13 cellular contexts compared by ENCODE assay signal in genomic region chr3:157120071-157120892, GRCh38. TPM values are rescaled to one million over a fixed set of nuclear protein-coding genes. Genes with fewer than 3 reads are reported as not detected.
DNase-seq lines count a peak whose midpoint lies in the region; ATAC-seq and TF ChIP-seq lines count a peak whose summit lies in the region.
"Had no signal": no experiment of that assay in that cellular context is flagged by ENCODE, and none has a peak within 500 bp of the region (broad histone marks: within the 10 kb centered on the region; RNA-seq: fewer than 3 reads in every experiment).

No MANE protein-coding gene starts in this region.

- CTCF ChIA-PET in activated CD8-positive, alpha-beta memory T cell treated with anti-CD3 and anti-CD28 coated beads, Interleukin-2, amount 10 ng/mL, durations not matched to agents 7 days and 5 days (lab: Charles Lee) = interaction anchor here (1.0 to 19.3 kb wide), 3 partner anchors 11 to 34 kb away, joined by 4 to 332 read pairs (median 13); no protein-coding TSS in a partner anchor
- CTCF ChIA-PET in activated naive CD4-positive, alpha-beta T cell treated with anti-CD3 and anti-CD28 coated beads, Interleukin-2, amount 10 ng/mL, durations not matched to agents 7 days and 5 days (lab: Charles Lee) = interaction anchor here (1.3 kb wide), 1 partner anchor 38 kb away, joined by 3 read pairs; no protein-coding TSS in a partner anchor

- TF ChIP-seq POLR2A in body of pancreas (IDR thresholded peaks at IDR 0.05) = peak in 2 of 3 donors; percentile 62 to 66

- H3K4ac ChIP-seq in mesendoderm (ENCODE audit: low read depth, low read length) = no peak overlapping the region

- H3K79me1 ChIP-seq in mesendoderm (ENCODE audit: low read length) = no peaks in the 10 kb centered on the region

- no peak overlapping the region for H3K18ac ChIP-seq in mesendoderm (ENCODE audit: low read length)

- TF ChIP-seq CTCF in body of pancreas (IDR thresholded peaks at IDR 0.05) = peak in 4 of 7 experiments; percentile 23 to 43 (median 34)

- peaks cover 30% of the 10 kb centered on the region for H3K4me1 Mint-ChIP-seq in activated CD8-positive, alpha-beta memory T cell treated with anti-CD3 and anti-CD28 coated beads, Interleukin-2, amount 10 ng/mL, durations not matched to agents 7 days and 5 days
- H3K4me1 Mint-ChIP-seq in activated naive CD4-positive, alpha-beta T cell treated with anti-CD3 and anti-CD28 coated beads, Interleukin-2, amount 10 ng/mL, durations not matched to agents 7 days and 5 days = peaks cover 15% of the 10 kb centered on the region

- peak overlapping the region; percentile 68 for H3K27ac Mint-ChIP-seq in activated CD8-positive, alpha-beta memory T cell treated with anti-CD3 and anti-CD28 coated beads, Interleukin-2, amount 10 ng/mL, durations not matched to agents 7 days and 5 days
- H3K27ac Mint-ChIP-seq in activated naive CD4-positive, alpha-beta T cell treated with anti-CD3 and anti-CD28 coated beads, Interleukin-2, amount 10 ng/mL, durations not matched to agents 7 days and 5 days = no peak overlapping the region

- no peaks in the 10 kb centered on the region for H3K9me3 Mint-ChIP-seq in activated CD8-positive, alpha-beta memory T cell treated with anti-CD3 and anti-CD28 coated beads, Interleukin-2, amount 10 ng/mL, durations not matched to agents 7 days and 5 days (ENCODE audit: low read depth)
- peaks cover 7% of the 10 kb centered on the region for H3K9me3 Mint-ChIP-seq in activated naive CD4-positive, alpha-beta T cell treated with anti-CD3 and anti-CD28 coated beads, Interleukin-2, amount 10 ng/mL, durations not matched to agents 7 days and 5 days

- H3K4me1 ChIP-seq in body of pancreas (peaks cover 64% of the 10 kb centered on the region), mesendoderm (ENCODE audit: control insufficient read depth, low read depth, low read length) (no peaks in the 10 kb centered on the region)

- H4K8ac ChIP-seq in mesendoderm (ENCODE audit: low read depth, low read length) = no peak overlapping the region

- no peak overlapping the region for H2BK5ac ChIP-seq in mesendoderm (ENCODE audit: low read length)

- H3K36me3 Mint-ChIP-seq in activated CD8-positive, alpha-beta memory T cell treated with anti-CD3 and anti-CD28 coated beads, Interleukin-2, amount 10 ng/mL, durations not matched to agents 7 days and 5 days = peaks cover 13% of the 10 kb centered on the region
- peaks cover 8% of the 10 kb centered on the region for H3K36me3 Mint-ChIP-seq in activated naive CD4-positive, alpha-beta T cell treated with anti-CD3 and anti-CD28 coated beads, Interleukin-2, amount 10 ng/mL, durations not matched to agents 7 days and 5 days

- intact Hi-C loops in body of pancreas (cut with DNase I) = no loop called here

- no peak for DNase-seq in activated CD8-positive, alpha-beta memory T cell treated with anti-CD3 and anti-CD28 coated beads, Interleukin-2, amount 10 ng/mL, durations not matched to agents 7 days and 5 days
- DNase-seq in activated CD8-positive, alpha-beta memory T cell treated with anti-CD3 and anti-CD28 coated beads, Interleukin-2, amount 50 U/mL, for 48 hours = no peak
- DNase-seq in body of pancreas (peak; percentile 72 to 88 (median 78)), mesendoderm (no peak)
- DNase-seq in activated naive CD4-positive, alpha-beta T cell treated with anti-CD3 and anti-CD28 coated beads, Interleukin-2, amount 10 ng/mL, durations not matched to agents 7 days and 5 days = no peak
- DNase-seq in activated CD4-positive, alpha-beta T cell treated with anti-CD3 and anti-CD28 coated beads for 4 hours = no peak
- DNase-seq: activated CD4-positive, alpha-beta T cell treated with anti-CD3 and anti-CD28 coated beads, Interleukin-2, amount 50 U/mL, for 48 hours; glutamatergic neuron; NCI-H1105 treated with DMSO at 0.1 percent for 48 hours; T-helper 9 cell had no signal

- H3K36me3 ChIP-seq in body of pancreas (replicated peaks in 1 of 2; ENCODE audit: insufficient read depth in 1 of 2, low read depth in 2 of 2) = no peaks in the 10 kb centered on the region
- no peaks in the 10 kb centered on the region for H3K36me3 ChIP-seq in mesendoderm (ENCODE audit: control insufficient read depth, insufficient read depth, low read length)

- no peaks in the 10 kb centered on the region for H3K27me3 ChIP-seq in body of pancreas
- no peaks in the 10 kb centered on the region for H3K27me3 ChIP-seq in mesendoderm (ENCODE audit: insufficient read depth, low read length, poor library complexity)

- no peak overlapping the region for H3K23ac ChIP-seq in mesendoderm (ENCODE audit: low read length)

- no peaks in the 10 kb centered on the region for H3K9me3 ChIP-seq in body of pancreas

- no peaks in the 10 kb centered on the region for H3K79me2 ChIP-seq in mesendoderm (ENCODE audit: control insufficient read depth, insufficient read depth, low read length)

- no peak overlapping the region for H2AK5ac ChIP-seq in mesendoderm (ENCODE audit: low read length)

- H3K56ac ChIP-seq in mesendoderm (ENCODE audit: low read length) = peak overlapping the region; percentile 12

- WGBS in body of pancreas, 2 donors = 18 to 41% methylated on average over 45 to 52 of the region's 56 CpGs
- WGBS in mesendoderm (ENCODE audit: extremely low coverage, insufficient coverage, low lambda C conversion rate) = no CpG with 5 or more reads among the region's 56 CpGs

- no peak overlapping the region for H4K5ac ChIP-seq in mesendoderm (ENCODE audit: low read length)

- H3K4me2 ChIP-seq in mesendoderm (ENCODE audit: low read length) = no peak overlapping the region
- H3K4me2 ChIP-seq: smooth muscle cell had no signal

- no peaks in the 10 kb centered on the region for H3K27me3 Mint-ChIP-seq in activated CD8-positive, alpha-beta memory T cell treated with anti-CD3 and anti-CD28 coated beads, Interleukin-2, amount 10 ng/mL, durations not matched to agents 7 days and 5 days
- H3K27me3 Mint-ChIP-seq in activated naive CD4-positive, alpha-beta T cell treated with anti-CD3 and anti-CD28 coated beads, Interleukin-2, amount 10 ng/mL, durations not matched to agents 7 days and 5 days = peaks cover 8% of the 10 kb centered on the region

- ATAC-seq in activated CD8-positive, alpha-beta memory T cell treated with anti-CD3 and anti-CD28 coated beads, Interleukin-2, amount 10 ng/mL, durations not matched to agents 7 days and 5 days = no peak
- ATAC-seq in body of pancreas = peak; percentile 90
- ATAC-seq in GM18868 (IDR thresholded peaks at IDR 0.05; ENCODE audit: unreplicated experiment) = no peak
- no peak for ATAC-seq in HG02763 (IDR thresholded peaks at IDR 0.05; ENCODE audit: unreplicated experiment)

- no peak overlapping the region for H3K4me3 ChIP-seq in body of pancreas
- no peak overlapping the region for H3K4me3 ChIP-seq in mesendoderm (ENCODE audit: low read length)
- H3K4me3 ChIP-seq: smooth muscle cell had no signal

- no peak overlapping the region for H2BK15ac ChIP-seq in mesendoderm (replicated peaks; ENCODE audit: low read depth)

- H3K4me3 Mint-ChIP-seq in activated CD8-positive, alpha-beta memory T cell treated with anti-CD3 and anti-CD28 coated beads, Interleukin-2, amount 10 ng/mL, durations not matched to agents 7 days and 5 days = no peak overlapping the region
- no peak overlapping the region for H3K4me3 Mint-ChIP-seq in activated naive CD4-positive, alpha-beta T cell treated with anti-CD3 and anti-CD28 coated beads, Interleukin-2, amount 10 ng/mL, durations not matched to agents 7 days and 5 days

- peak overlapping the region; percentile 89 to 98 (median 93) for H3K27ac ChIP-seq in body of pancreas
- H3K27ac ChIP-seq in mesendoderm (ENCODE audit: low read depth, low read length) = no peak overlapping the region

- no peak overlapping the region for H3K9ac ChIP-seq in mesendoderm (ENCODE audit: low read length)

- no peak overlapping the region for H2BK120ac ChIP-seq in mesendoderm (ENCODE audit: low read depth, low read length)

RNA-seq across cellular contexts. Expression of gene CCNL1, which starts 39.7 kb away (rescaled TPM):
- 100 to 1,000 TPM; 166 to 254 TPM for total RNA-seq in activated CD8-positive, alpha-beta memory T cell treated with anti-CD3 and anti-CD28 coated beads, Interleukin-2, amount 10 ng/mL, durations not matched to agents 7 days and 5 days
- total RNA-seq in body of pancreas = 100 to 1,000 TPM; 194 to 196 TPM
- polyA plus RNA-seq in mesendoderm (2013, experiment 1 of 2) = 49.8 TPM
- polyA plus RNA-seq in mesendoderm (2013, experiment 2 of 2) = 46.0 TPM

Comparison
In these comparisons a context has a peak if more than half of its experiments do, and no peak if none do; other contexts are left out.
1. DNase-seq: peak in body of pancreas (4 of 4); none in activated CD8-positive, alpha-beta memory T cell treated with anti-CD3 and anti-CD28 coated beads, Interleukin-2, amount 10 ng/mL, durations not matched to agents 7 days and 5 days (single experiment), activated CD8-positive, alpha-beta memory T cell treated with anti-CD3 and anti-CD28 coated beads, Interleukin-2, amount 50 U/mL, for 48 hours (single experiment), mesendoderm (single experiment), activated naive CD4-positive, alpha-beta T cell treated with anti-CD3 and anti-CD28 coated beads, Interleukin-2, amount 10 ng/mL, durations not matched to agents 7 days and 5 days (single experiment) and activated CD4-positive, alpha-beta T cell treated with anti-CD3 and anti-CD28 coated beads for 4 hours (0 of 2).